ENCODE assay signal across 22 cellular contexts in genomic region chr13:46745062-46745461, GRCh38.
"Had no signal": no experiment of that assay in that cellular context is flagged by ENCODE, and none has a peak within 500 bp of the region (broad histone marks: within the 10 kb centered on the region; RNA-seq: fewer than 3 reads in every experiment).

No MANE protein-coding gene starts in this region.

- H3K27ac ChIP-seq: left ventricle myocardium inferior, ovary, sigmoid colon, spleen, suprapubic skin, thoracic aorta, tibial artery, uterus had no signal

- ATAC-seq: naive thymus-derived CD4-positive, alpha-beta T cell; natural killer cell treated with Interleukin-12 subunit alpha and Interleukin-12 subunit beta and Interleukin-15 and Interleukin-18, amount 100 ng/mL, for 72 hours; right cardiac atrium; stimulated activated effector memory CD8-positive, alpha-beta T cell treated with anti-CD3 and anti-CD28 coated beads, Interleukin-12 subunit alpha, Interleukin-12 subunit beta, amount 100 ng/mL, for 72 hours had no signal

- H3K36me3 ChIP-seq: ovary, uterus had no signal

- H3K4me1 ChIP-seq: sigmoid colon, spleen, suprapubic skin, tibial artery, uterus had no signal

- DNase-seq: hypothalamus; immature natural killer cell; kidney; left ventricle myocardium inferior; mesendoderm; naive thymus-derived CD4-positive, alpha-beta T cell; ovary; retina; right cardiac atrium; sigmoid colon; small intestine; spleen; stimulated activated CD4-positive, alpha-beta T cell treated with anti-CD3 and anti-CD28 coated beads, Interleukin-4, amount 100 ng/mL, for 24 hours; stimulated activated naive CD4-positive, alpha-beta T cell; tibial artery; uterus had no signal

- H3K4me3 ChIP-seq: left ventricle myocardium inferior, lung, ovary, sigmoid colon, spleen, suprapubic skin, thoracic aorta, tibial artery, uterus had no signal

- FAIRE-seq: islet of Langerhans, kidney, small intestine had no signal

- H3K27me3 ChIP-seq: ovary, sigmoid colon, spleen, suprapubic skin, tibial artery, uterus had no signal

- H3K9me3 ChIP-seq: left ventricle myocardium inferior, ovary, sigmoid colon, spleen, suprapubic skin, thoracic aorta, tibial artery, uterus had no signal
